28 cellular contexts compared by ENCODE assay signal in genomic region chr5:82590112-82590511, GRCh38.
"Had no signal": no experiment of that assay in that cellular context is flagged by ENCODE, and none has a peak within 500 bp of the region (broad histone marks: within the 10 kb centered on the region; RNA-seq: fewer than 3 reads in every experiment).

No MANE protein-coding gene starts in this region.

- FAIRE-seq: urothelium cell line had no signal

- H3K27me3 ChIP-seq: stomach, suprapubic skin, testis, thyroid gland, tibial artery, tibial nerve, transverse colon, upper lobe of left lung, upper lobe of right lung, uterus, vagina had no signal

- H3K4me1 ChIP-seq: stomach, suprapubic skin, thyroid gland, upper lobe of left lung, upper lobe of right lung, uterus, vagina had no signal

- H3K4me3 ChIP-seq: stomach, suprapubic skin, testis, thoracic aorta, thyroid gland, tibial artery, tibial nerve, transverse colon, upper lobe of left lung, upper lobe of right lung, uterus, vagina had no signal

- H3K9me3 ChIP-seq: suprapubic skin, testis, thoracic aorta, thyroid gland, tibial artery, upper lobe of left lung, upper lobe of right lung, uterus, vagina had no signal

- H3K27ac ChIP-seq: stomach, suprapubic skin, testis, thoracic aorta, thyroid gland, tibial artery, tibial nerve, transverse colon, upper lobe of left lung, upper lobe of right lung, uterus, vagina had no signal

- H3K36me3 ChIP-seq: stomach, suprapubic skin, thoracic aorta, thyroid gland, tibial artery, tibial nerve, transverse colon, upper lobe of left lung, upper lobe of right lung, uterus, vagina had no signal

- DNase-seq: stimulated activated CD4-positive, alpha-beta T cell treated with anti-CD3 and anti-CD28 coated beads, Interleukin-2, amount 100 ng/mL, for 48 hours; stimulated activated CD4-positive, alpha-beta T cell treated with anti-CD3 and anti-CD28 coated beads, Interleukin-4, amount 100 ng/mL, for 1 hour; stimulated activated CD4-positive, alpha-beta T cell treated with anti-CD3 and anti-CD28 coated beads, Interleukin-4, amount 100 ng/mL, for 24 hours; stimulated activated CD4-positive, alpha-beta T cell treated with anti-CD3 and anti-CD28 coated beads, Interleukin-4, amount 100 ng/mL, for 4 hours; stimulated activated CD8-positive, alpha-beta memory T cell treated with anti-CD3 and anti-CD28 coated beads, Interleukin-4, amount 100 ng/mL, for 48 hours; stimulated activated naive B cell treated with anti-CD40 and anti-IgM and Interleukin-4, amounts not matched to agents 10 μg/mL and 1 μg/mL and 100 μg/mL, for 72 hours; stimulated activated naive CD4-positive, alpha-beta T cell; stimulated activated naive CD4-positive, alpha-beta T cell treated with Interleukin-2 at 50 U/mL for 16 hours; stimulated activated naive CD8-positive, alpha-beta T cell treated with anti-CD3 and anti-CD28 coated beads, Interleukin-15, Interleukin-2, amounts not matched to agents 100 U/mL and 50 U/mL, for 24 hours; stomach; substantia nigra; testis; thyroid gland; tibial artery; transverse colon; trophoblast cell; upper lobe of left lung; upper lobe of right lung; uterus had no signal

- ATAC-seq: stimulated activated effector memory CD8-positive, alpha-beta T cell treated with anti-CD3 and anti-CD28 coated beads, Interleukin-12 subunit alpha, Interleukin-12 subunit beta, amount 100 ng/mL, for 72 hours; stimulated activated memory B cell treated with anti-CD40 and anti-IgM and Interleukin-4, amounts not matched to agents 10 μg/mL and 1 μg/mL and 100 μg/mL, for 72 hours; stimulated activated naive B cell treated with anti-CD40 and anti-IgM and Interleukin-4, amounts not matched to agents 10 μg/mL and 1 μg/mL and 100 μg/mL, for 72 hours; stimulated activated naive CD8-positive, alpha-beta T cell treated with anti-CD3 and anti-CD28 coated beads, Interleukin-15, Interleukin-2, amounts not matched to agents 100 U/mL and 50 U/mL, for 24 hours; upper lobe of right lung had no signal

- H3K4me1 Mint-ChIP-seq: stimulated activated effector memory CD8-positive, alpha-beta T cell treated with anti-CD3 and anti-CD28 coated beads, Interleukin-12 subunit alpha, Interleukin-12 subunit beta, amount 100 ng/mL, for 72 hours; stimulated activated memory B cell treated with anti-CD40 and anti-IgM and Interleukin-4, amounts not matched to agents 10 μg/mL and 1 μg/mL and 100 μg/mL, for 72 hours; stimulated activated naive B cell treated with anti-CD40 and anti-IgM and Interleukin-4, amounts not matched to agents 10 μg/mL and 1 μg/mL and 100 μg/mL, for 72 hours had no signal

- H3K27ac Mint-ChIP-seq: stimulated activated effector memory CD8-positive, alpha-beta T cell treated with anti-CD3 and anti-CD28 coated beads, Interleukin-12 subunit alpha, Interleukin-12 subunit beta, amount 100 ng/mL, for 72 hours; stimulated activated memory B cell treated with anti-CD40 and anti-IgM and Interleukin-4, amounts not matched to agents 10 μg/mL and 1 μg/mL and 100 μg/mL, for 72 hours; stimulated activated naive B cell treated with anti-CD40 and anti-IgM and Interleukin-4, amounts not matched to agents 10 μg/mL and 1 μg/mL and 100 μg/mL, for 72 hours; stimulated activated naive CD8-positive, alpha-beta T cell treated with anti-CD3 and anti-CD28 coated beads, Interleukin-15, Interleukin-2, amounts not matched to agents 100 ng/mL and 50 ng/mL, for 24 hours; type B pancreatic cell had no signal

- H3K36me3 Mint-ChIP-seq: stimulated activated effector memory CD8-positive, alpha-beta T cell treated with anti-CD3 and anti-CD28 coated beads, Interleukin-12 subunit alpha, Interleukin-12 subunit beta, amount 100 ng/mL, for 72 hours; stimulated activated memory B cell treated with anti-CD40 and anti-IgM and Interleukin-4, amounts not matched to agents 10 μg/mL and 1 μg/mL and 100 μg/mL, for 72 hours; stimulated activated naive B cell treated with anti-CD40 and anti-IgM and Interleukin-4, amounts not matched to agents 10 μg/mL and 1 μg/mL and 100 μg/mL, for 72 hours; type B pancreatic cell had no signal

- H3K4me3 Mint-ChIP-seq: stimulated activated effector memory CD8-positive, alpha-beta T cell treated with anti-CD3 and anti-CD28 coated beads, Interleukin-12 subunit alpha, Interleukin-12 subunit beta, amount 100 ng/mL, for 72 hours; stimulated activated memory B cell treated with anti-CD40 and anti-IgM and Interleukin-4, amounts not matched to agents 10 μg/mL and 1 μg/mL and 100 μg/mL, for 72 hours; stimulated activated naive B cell treated with anti-CD40 and anti-IgM and Interleukin-4, amounts not matched to agents 10 μg/mL and 1 μg/mL and 100 μg/mL, for 72 hours; stimulated activated naive CD8-positive, alpha-beta T cell treated with anti-CD3 and anti-CD28 coated beads, Interleukin-15, Interleukin-2, amounts not matched to agents 100 ng/mL and 50 ng/mL, for 24 hours; type B pancreatic cell had no signal

- H3K27me3 Mint-ChIP-seq: type B pancreatic cell had no signal
